ENCODE assay signal across 13 cellular contexts in genomic region chr12:84738481-84738972, GRCh38.
DNase-seq lines count a peak whose midpoint lies in the region; ATAC-seq and TF ChIP-seq lines count a peak whose summit lies in the region.
"Had no signal": no experiment of that assay in that cellular context is flagged by ENCODE, and none has a peak within 500 bp of the region (broad histone marks: within the 10 kb centered on the region; RNA-seq: fewer than 3 reads in every experiment).

No MANE protein-coding gene starts in this region.

- peak; percentile 5 for DNase-seq in AG08396 (ENCODE audit: low spot score)
- peak; percentile 19 for DNase-seq in LHCN-M2 (ENCODE audit: low read depth)
- peak; percentile 52 for DNase-seq in choroid plexus epithelial cell (ENCODE audit: low read depth)
- DNase-seq in left kidney (ENCODE audit: low read depth, low spot score), result peak; percentile 9
- DNase-seq in endothelial cell (ENCODE audit: low spot score), result no peak
- DNase-seq: activated CD8-positive, alpha-beta memory T cell treated with anti-CD3 and anti-CD28 coated beads, Interleukin-2, amount 50 U/mL, for 4 hours had no signal

- peaks cover 2% of the 10 kb centered on the region for H3K27me3 Mint-ChIP-seq in endothelial cell (ENCODE audit: unreplicated experiment)
- H3K27me3 Mint-ChIP-seq: memory B cell had no signal

- no peaks in the 10 kb centered on the region for H3K9me3 Mint-ChIP-seq in endothelial cell (ENCODE audit: unreplicated experiment)
- H3K9me3 Mint-ChIP-seq: memory B cell had no signal

- no peaks in the 10 kb centered on the region for H3K36me3 Mint-ChIP-seq in endothelial cell (ENCODE audit: low read depth, unreplicated experiment)
- H3K36me3 Mint-ChIP-seq: memory B cell had no signal

- TF ChIP-seq CTCF in choroid plexus epithelial cell (conservative IDR thresholded peaks at IDR 0.05; ENCODE audit: low read depth, low read length) (no peak), endothelial cell (IDR thresholded peaks at IDR 0.05; ENCODE audit: unreplicated experiment) (no peak)

- H3K4me3 Mint-ChIP-seq in endothelial cell (ENCODE audit: unreplicated experiment), result no peak overlapping the region
- H3K4me3 Mint-ChIP-seq: memory B cell had no signal

- H3K4me3 ChIP-seq in choroid plexus epithelial cell (ENCODE audit: low read depth, low read length), result no peak overlapping the region
- H3K4me3 ChIP-seq: HAP-1, K562 had no signal

- ATAC-seq in GM18868 (IDR thresholded peaks at IDR 0.05; ENCODE audit: unreplicated experiment) (no peak), GM18861 (IDR thresholded peaks at IDR 0.05; ENCODE audit: unreplicated experiment) (no peak)
- no peak for ATAC-seq in activated CD4-positive, CD25-positive, alpha-beta regulatory T cell treated with anti-CD3 and anti-CD28 coated beads, Interleukin-2, amount 50 U/mL, for 24 hours
- ATAC-seq: K562, Panc1 had no signal

- peaks cover 3% of the 10 kb centered on the region for H3K4me1 Mint-ChIP-seq in endothelial cell (ENCODE audit: unreplicated experiment)
- H3K4me1 Mint-ChIP-seq: memory B cell had no signal

- no peak overlapping the region for H3K27ac Mint-ChIP-seq in endothelial cell (ENCODE audit: unreplicated experiment)
- H3K27ac Mint-ChIP-seq: memory B cell had no signal
